In genomic region chr5:176743828-176744583, GRCh38 we compare ENCODE assay signal across 12 cellular contexts.
A peak's percentile ranks its signal among the peaks of the same experiment; 100 is the strongest.
DNase-seq lines count a peak whose midpoint lies in the region; ATAC-seq and TF ChIP-seq lines count a peak whose summit lies in the region.
"Had no signal": no experiment of that assay in that cellular context is flagged by ENCODE, and none has a peak within 500 bp of the region (broad histone marks: within the 10 kb centered on the region; RNA-seq: fewer than 3 reads in every experiment).

No MANE protein-coding gene starts in this region.

- H3K9me3 Mint-ChIP-seq in glutamatergic neuron (ENCODE audit: unreplicated experiment) = peaks cover 5% of the 10 kb centered on the region
- H3K9me3 Mint-ChIP-seq: activated T-helper 1 cell treated with anti-CD3 and anti-CD28 coated beads, Interleukin-12 subunit alpha, Interleukin-12 subunit beta, Interleukin-2, Interleukin-4 antibody, amounts not matched to agents 30 ng/mL and 10 ng/mL and 1 ng/mL, durations not matched to agents 14 hours and 24 hours and 36 hours had no signal

- H3K4me1 Mint-ChIP-seq in glutamatergic neuron (ENCODE audit: low read depth, unreplicated experiment) = peaks cover 18% of the 10 kb centered on the region

- no peak for ATAC-seq in GM19463 (IDR thresholded peaks at IDR 0.05; ENCODE audit: unreplicated experiment)
- ATAC-seq: gastrocnemius medialis, mucosa of descending colon had no signal

- no peak for TF ChIP-seq CTCF in glutamatergic neuron (IDR thresholded peaks at IDR 0.05; ENCODE audit: partially characterized antibody, unreplicated experiment)

- no peaks in the 10 kb centered on the region for H3K36me3 Mint-ChIP-seq in glutamatergic neuron (ENCODE audit: unreplicated experiment)

- intact Hi-C loops in posterior cingulate gyrus (cut with DNase I) = no loop called here

- no peak overlapping the region for H3K27ac Mint-ChIP-seq in glutamatergic neuron (ENCODE audit: unreplicated experiment)
- H3K27ac Mint-ChIP-seq: activated T-helper 1 cell treated with anti-CD3 and anti-CD28 coated beads, Interleukin-12 subunit alpha, Interleukin-12 subunit beta, Interleukin-2, Interleukin-4 antibody, amounts not matched to agents 30 ng/mL and 10 ng/mL and 1 ng/mL, durations not matched to agents 14 hours and 24 hours and 36 hours had no signal

- H3K27me3 Mint-ChIP-seq in glutamatergic neuron (ENCODE audit: unreplicated experiment) = peaks cover 18% of the 10 kb centered on the region

- peak overlapping the region; percentile 80 for H3K4me3 Mint-ChIP-seq in glutamatergic neuron (ENCODE audit: unreplicated experiment)
- H3K4me3 Mint-ChIP-seq: activated T-helper 1 cell treated with anti-CD3 and anti-CD28 coated beads, Interleukin-12 subunit alpha, Interleukin-12 subunit beta, Interleukin-2, Interleukin-4 antibody, amounts not matched to agents 30 ng/mL and 10 ng/mL and 1 ng/mL, durations not matched to agents 14 hours and 24 hours and 36 hours had no signal

- peak; percentile 24 for DNase-seq in DMS53 (lab: John Stamatoyannopoulos, UW)
- DNase-seq in DMS53 treated with DMSO at 0.1 percent for 48 hours (lab: John Stamatoyannopoulos, UW; ENCODE audit: unreplicated experiment) = no peak
- peak; percentile 47 for DNase-seq in NCI-H345 (lab: John Stamatoyannopoulos, UW)
- no peak for DNase-seq in glutamatergic neuron
- DNase-seq in posterior cingulate gyrus = peak in 7 of 10 donors; percentile 49 to 94 (median 74)
- DNase-seq in AG08395 (ENCODE audit: low spot score) = no peak
- DNase-seq in epidermal melanocyte (ENCODE audit: insufficient read length, low spot score) = no peak
- DNase-seq: gastrocnemius medialis; stimulated activated naive CD4-positive, alpha-beta T cell treated with Interleukin-2 at 50 U/mL for 16 hours had no signal

Comparison
In these comparisons a context has a peak if more than half of its experiments do, and no peak if none do; other contexts are left out.
1. DNase-seq: peak in DMS53 (single experiment), NCI-H345 (single experiment) and posterior cingulate gyrus (7 of 10); none in DMS53 treated with DMSO at 0.1 percent for 48 hours (single experiment), glutamatergic neuron (single experiment), AG08395 (single experiment) and epidermal melanocyte (single experiment).